13 cellular contexts compared by ENCODE assay signal in genomic region chr7:33048704-33049103, GRCh38. TPM values are rescaled to one million over a fixed set of nuclear protein-coding genes. Genes with fewer than 3 reads are reported as not detected.
A peak's percentile ranks its signal among the peaks of the same experiment; 100 is the strongest.
DNase-seq lines count a peak whose midpoint lies in the region; ATAC-seq, FAIRE-seq and TF ChIP-seq lines count a peak whose summit lies in the region.
"Had no signal": no experiment of that assay in that cellular context is flagged by ENCODE, and none has a peak within 500 bp of the region (broad histone marks: within the 10 kb centered on the region; RNA-seq: fewer than 3 reads in every experiment).

No MANE protein-coding gene starts in this region.

- no peaks in the 10 kb centered on the region for H3K9me3 ChIP-seq in gastrocnemius medialis
- H3K9me3 ChIP-seq: BLaER1 had no signal

- no peak for ATAC-seq in gastrocnemius medialis
- ATAC-seq: GM23338 had no signal

- no peaks in the 10 kb centered on the region for H3K27me3 ChIP-seq in gastrocnemius medialis
- H3K27me3 ChIP-seq: BLaER1 had no signal

- no peak overlapping the region for H3K4me3 Mint-ChIP-seq in Calu3 (ENCODE audit: low read depth, unreplicated experiment)
- H3K4me3 Mint-ChIP-seq: GM23338, H9 had no signal

- peaks cover 22% of the 10 kb centered on the region for H3K4me1 Mint-ChIP-seq in Calu3 (ENCODE audit: low read depth, unreplicated experiment)
- H3K4me1 Mint-ChIP-seq: H9 had no signal

- peak; percentile 40 for FAIRE-seq in A204.1 (lab: Jason Lieb, UNC)
- peak; percentile 5 for FAIRE-seq in RCC 7860 (lab: Jason Lieb, UNC)
- FAIRE-seq: HTR-8/SVneo had no signal

- peak overlapping the region; percentile 44 for H3K27ac Mint-ChIP-seq in Calu3 (ENCODE audit: unreplicated experiment)
- H3K27ac Mint-ChIP-seq: GM23338, H9 had no signal

- intact Hi-C loops in Calu3 (cut with micrococcal nuclease; ENCODE audit: unreplicated experiment) (loop anchor here (10.0 kb wide), 1 partner anchor 554 kb away; the partner anchor contains the start of genes AVL9 and LSM5), gastrocnemius medialis (cut with DNase I; ENCODE audit: low total_unique reads) (loop anchor here (10.0 kb wide), 1 partner anchor 554 kb away; the partner anchor contains the start of genes AVL9 and LSM5), cardiac septum (cut with DNase I) (loop anchor here (10.0 kb wide), 1 partner anchor 56 kb away; the partner anchor contains the start of gene RP9)

- no TSS peak for BruUV-seq in Calu3 (replicated peaks; lab: Mats Ljungman, UMichigan)

- H3K27me3 Mint-ChIP-seq in Calu3 (ENCODE audit: unreplicated experiment), result no peaks in the 10 kb centered on the region

- TF ChIP-seq CTCF in Calu3 (IDR thresholded peaks at IDR 0.05; ENCODE audit: unreplicated experiment), result no peak
- TF ChIP-seq CTCF in gastrocnemius medialis (IDR thresholded peaks at IDR 0.05 in 4 of 5, conservative IDR thresholded peaks at IDR 0.05 in 1 of 5), result no peak

- H3K4me3 ChIP-seq in gastrocnemius medialis, result no peak overlapping the region
- H3K4me3 ChIP-seq: BLaER1, GM23338 had no signal

- peak overlapping the region; percentile 74 to 81 (median 75) for H3K27ac ChIP-seq in gastrocnemius medialis
- H3K27ac ChIP-seq: BLaER1 had no signal

- peaks cover 52 to 54% of the 10 kb centered on the region in 2 donors for H3K4me1 ChIP-seq in gastrocnemius medialis

- TF ChIP-seq POLR2A in gastrocnemius medialis (IDR thresholded peaks at IDR 0.05), result no peak

- CTCF ChIA-PET in Calu3 (lab: Charles Lee), result interaction anchor here (1.3 kb wide), 1 partner anchor 248 kb away, joined by 3 read pairs; no protein-coding TSS in a partner anchor

- DNase-seq in Calu3 (no peak), RCC 7860 (ENCODE audit: low spot score) (no peak), gastrocnemius medialis (no peak), ureter (ENCODE audit: low spot score) (no peak), cardiac septum (ENCODE audit: low spot score) (no peak)
- no peak for DNase-seq in activated naive CD4-positive, alpha-beta T cell (lab: John Stamatoyannopoulos, UW)
- DNase-seq: DMS 273 treated with DMSO at 0.1 percent for 48 hours, H9, KBM-7 had no signal

- no peaks in the 10 kb centered on the region for H3K9me3 Mint-ChIP-seq in Calu3 (ENCODE audit: low read depth, unreplicated experiment)
- H3K9me3 Mint-ChIP-seq: GM23338, H9 had no signal

- H3K36me3 Mint-ChIP-seq in Calu3 (ENCODE audit: insufficient read depth, unreplicated experiment), result no peaks in the 10 kb centered on the region

- no peaks in the 10 kb centered on the region for H3K36me3 ChIP-seq in gastrocnemius medialis

- in situ Hi-C loops in gastrocnemius medialis (cut with MboI; ENCODE audit: low sequenced_read_pairs in 4 of 4), result no loop called here

RNA-seq across cellular contexts. Expression of gene NT5C3A, which starts 13.9 kb away (rescaled TPM):
- total RNA-seq in Calu3 (2022) (77.7 and 127 TPM in 2 replicates), gastrocnemius medialis (100 to 1,000 TPM in 1 of 4 donors, 10 to 100 TPM in 3; 37.5 to 101 (median 71.4) TPM), ureter (38.9 TPM), cardiac septum (21.7 TPM)
